In the genomic region with DNA sequence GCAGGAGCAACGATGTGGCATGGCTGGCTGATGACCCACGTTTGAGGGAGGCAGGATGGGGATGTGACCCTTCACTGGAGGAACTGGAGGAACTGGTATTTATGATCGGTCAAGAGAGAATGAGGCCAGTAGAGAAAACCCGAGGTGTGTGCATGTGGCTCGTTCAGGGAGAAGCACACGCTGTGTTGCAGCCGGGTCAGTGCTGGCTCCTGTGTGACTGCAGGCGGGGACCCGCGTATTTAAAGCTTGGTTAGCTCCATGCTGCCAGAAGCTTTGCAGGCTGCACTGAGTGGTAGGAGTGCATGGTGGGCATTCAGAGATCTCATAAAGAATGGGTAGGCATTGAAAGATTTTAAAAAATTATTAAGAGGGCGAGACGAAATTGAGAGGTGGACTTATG, we compare ENCODE assay signal across 1 cellular context.
TF ChIP-seq lines count a peak whose summit lies in the region.

No MANE protein-coding gene starts in this region.

TF ChIP-seq in GM12878, 131 proteins besides CTCF, POLR2A, EP300 and RAD21:
- TF ChIP-seq HDAC6 (IDR thresholded peaks at IDR 0.05; ENCODE audit: unreplicated experiment) (no peak), YBX1 (IDR thresholded peaks at IDR 0.05) (no peak), BACH1 (IDR thresholded peaks at IDR 0.05; ENCODE audit: borderline replicate concordance) (no peak), JUNB (IDR thresholded peaks at IDR 0.05) (no peak), TCF7 (IDR thresholded peaks at IDR 0.05; ENCODE audit: borderline replicate concordance) (no peak)
- TF ChIP-seq, protein P1, sequence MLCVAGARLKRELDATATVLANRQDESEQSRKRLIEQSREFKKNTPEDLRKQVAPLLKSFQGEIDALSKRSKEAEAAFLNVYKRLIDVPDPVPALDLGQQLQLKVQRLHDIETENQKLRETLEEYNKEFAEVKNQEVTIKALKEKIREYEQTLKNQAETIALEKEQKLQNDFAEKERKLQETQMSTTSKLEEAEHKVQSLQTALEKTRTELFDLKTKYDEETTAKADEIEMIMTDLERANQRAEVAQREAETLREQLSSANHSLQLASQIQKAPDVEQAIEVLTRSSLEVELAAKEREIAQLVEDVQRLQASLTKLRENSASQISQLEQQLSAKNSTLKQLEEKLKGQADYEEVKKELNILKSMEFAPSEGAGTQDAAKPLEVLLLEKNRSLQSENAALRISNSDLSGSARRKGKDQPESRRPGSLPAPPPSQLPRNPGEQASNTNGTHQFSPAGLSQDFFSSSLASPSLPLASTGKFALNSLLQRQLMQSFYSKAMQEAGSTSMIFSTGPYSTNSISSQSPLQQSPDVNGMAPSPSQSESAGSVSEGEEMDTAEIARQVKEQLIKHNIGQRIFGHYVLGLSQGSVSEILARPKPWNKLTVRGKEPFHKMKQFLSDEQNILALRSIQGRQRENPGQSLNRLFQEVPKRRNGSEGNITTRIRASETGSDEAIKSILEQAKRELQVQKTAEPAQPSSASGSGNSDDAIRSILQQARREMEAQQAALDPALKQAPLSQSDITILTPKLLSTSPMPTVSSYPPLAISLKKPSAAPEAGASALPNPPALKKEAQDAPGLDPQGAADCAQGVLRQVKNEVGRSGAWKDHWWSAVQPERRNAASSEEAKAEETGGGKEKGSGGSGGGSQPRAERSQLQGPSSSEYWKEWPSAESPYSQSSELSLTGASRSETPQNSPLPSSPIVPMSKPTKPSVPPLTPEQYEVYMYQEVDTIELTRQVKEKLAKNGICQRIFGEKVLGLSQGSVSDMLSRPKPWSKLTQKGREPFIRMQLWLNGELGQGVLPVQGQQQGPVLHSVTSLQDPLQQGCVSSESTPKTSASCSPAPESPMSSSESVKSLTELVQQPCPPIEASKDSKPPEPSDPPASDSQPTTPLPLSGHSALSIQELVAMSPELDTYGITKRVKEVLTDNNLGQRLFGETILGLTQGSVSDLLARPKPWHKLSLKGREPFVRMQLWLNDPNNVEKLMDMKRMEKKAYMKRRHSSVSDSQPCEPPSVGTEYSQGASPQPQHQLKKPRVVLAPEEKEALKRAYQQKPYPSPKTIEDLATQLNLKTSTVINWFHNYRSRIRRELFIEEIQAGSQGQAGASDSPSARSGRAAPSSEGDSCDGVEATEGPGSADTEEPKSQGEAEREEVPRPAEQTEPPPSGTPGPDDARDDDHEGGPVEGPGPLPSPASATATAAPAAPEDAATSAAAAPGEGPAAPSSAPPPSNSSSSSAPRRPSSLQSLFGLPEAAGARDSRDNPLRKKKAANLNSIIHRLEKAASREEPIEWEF (IDR thresholded peaks at IDR 0.05; ENCODE audit: insufficient replicate concordance, low read depth, low read length): no peak
